In the genomic region with DNA sequence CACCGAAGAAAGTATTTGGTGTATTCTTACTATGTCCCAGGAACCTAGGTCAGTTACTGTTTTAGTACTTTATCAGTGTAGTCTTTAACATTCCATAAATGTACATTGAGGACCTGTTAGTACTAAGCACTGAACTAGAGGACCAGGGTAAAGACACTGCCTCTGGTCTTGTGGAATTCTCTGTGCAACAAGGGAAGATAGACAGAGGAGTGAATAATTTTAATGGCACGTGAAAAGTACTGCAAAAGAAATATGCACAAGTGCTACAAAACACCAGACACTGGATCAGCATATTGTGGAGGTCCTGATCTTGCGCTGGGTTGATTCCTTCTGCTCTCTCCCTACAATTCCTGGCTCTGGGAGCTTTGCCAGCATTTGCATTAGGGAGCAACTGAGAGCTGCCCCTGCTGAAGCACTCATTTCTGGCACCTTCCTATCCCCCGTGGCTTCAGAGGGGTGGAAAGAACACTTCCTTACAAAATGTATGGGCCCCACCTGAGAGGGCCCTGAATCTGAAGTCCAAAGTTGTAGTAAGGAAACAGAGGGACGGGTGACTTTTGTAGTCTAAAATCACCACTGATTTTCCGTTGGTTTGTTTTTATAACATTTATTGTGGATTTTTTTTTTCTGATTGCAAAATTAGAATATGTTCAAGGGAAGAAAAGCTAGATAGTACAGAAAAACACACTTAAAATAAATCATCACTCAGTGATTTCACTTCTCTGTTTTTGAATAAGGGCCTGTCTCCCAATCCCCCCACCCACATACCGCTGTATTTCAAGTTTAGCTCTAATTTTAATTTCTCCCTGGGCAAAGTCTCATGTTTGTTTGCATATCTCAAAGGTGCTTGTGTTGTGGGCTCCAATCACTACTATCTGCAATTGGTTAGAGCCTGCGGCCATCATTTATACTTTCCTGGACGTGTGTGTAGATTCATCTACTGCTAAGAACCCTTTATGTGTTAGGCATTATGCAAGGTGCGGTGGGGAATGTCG, we compare ENCODE assay signal across 1 cellular context.
TF ChIP-seq lines count a peak whose summit lies in the region.

No MANE protein-coding gene starts in this region.

TF ChIP-seq in GM12878, 131 proteins besides CTCF, POLR2A, EP300 and RAD21 (continued from another document):
- TF ChIP-seq, protein P1, sequence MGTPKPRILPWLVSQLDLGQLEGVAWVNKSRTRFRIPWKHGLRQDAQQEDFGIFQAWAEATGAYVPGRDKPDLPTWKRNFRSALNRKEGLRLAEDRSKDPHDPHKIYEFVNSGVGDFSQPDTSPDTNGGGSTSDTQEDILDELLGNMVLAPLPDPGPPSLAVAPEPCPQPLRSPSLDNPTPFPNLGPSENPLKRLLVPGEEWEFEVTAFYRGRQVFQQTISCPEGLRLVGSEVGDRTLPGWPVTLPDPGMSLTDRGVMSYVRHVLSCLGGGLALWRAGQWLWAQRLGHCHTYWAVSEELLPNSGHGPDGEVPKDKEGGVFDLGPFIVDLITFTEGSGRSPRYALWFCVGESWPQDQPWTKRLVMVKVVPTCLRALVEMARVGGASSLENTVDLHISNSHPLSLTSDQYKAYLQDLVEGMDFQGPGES (IDR thresholded peaks at IDR 0.05), result no peak
- no peak for TF ChIP-seq LARP7 (IDR thresholded peaks at IDR 0.05)
- TF ChIP-seq MTA2 (IDR thresholded peaks at IDR 0.05; ENCODE audit: low read depth), result peak; percentile 75
- TF ChIP-seq MEF2B (IDR thresholded peaks at IDR 0.05; ENCODE audit: partially characterized antibody, poor library complexity, severe bottlenecking), result peak; percentile 75
- TF ChIP-seq SIX5 (IDR thresholded peaks at IDR 0.05; ENCODE audit: low read depth, low read length, severe bottlenecking), result no peak
- TF ChIP-seq IKZF1 (conservative IDR thresholded peaks at IDR 0.05), result peak; percentile 36; the same call in 1 of the 2 replicates
- TF ChIP-seq ATF7 (IDR thresholded peaks at IDR 0.05; ENCODE audit: low read depth), result peak; percentile 51
- peak; percentile 48; the same call in 1 of the 2 replicates for TF ChIP-seq JUNB (IDR thresholded peaks at IDR 0.05)
- peak; percentile 53; the same call in 1 of the 3 replicates for TF ChIP-seq POU2F2 (IDR thresholded peaks at IDR 0.05; ENCODE audit: borderline replicate concordance, low read depth, low read length)
- TF ChIP-seq, protein P2, sequence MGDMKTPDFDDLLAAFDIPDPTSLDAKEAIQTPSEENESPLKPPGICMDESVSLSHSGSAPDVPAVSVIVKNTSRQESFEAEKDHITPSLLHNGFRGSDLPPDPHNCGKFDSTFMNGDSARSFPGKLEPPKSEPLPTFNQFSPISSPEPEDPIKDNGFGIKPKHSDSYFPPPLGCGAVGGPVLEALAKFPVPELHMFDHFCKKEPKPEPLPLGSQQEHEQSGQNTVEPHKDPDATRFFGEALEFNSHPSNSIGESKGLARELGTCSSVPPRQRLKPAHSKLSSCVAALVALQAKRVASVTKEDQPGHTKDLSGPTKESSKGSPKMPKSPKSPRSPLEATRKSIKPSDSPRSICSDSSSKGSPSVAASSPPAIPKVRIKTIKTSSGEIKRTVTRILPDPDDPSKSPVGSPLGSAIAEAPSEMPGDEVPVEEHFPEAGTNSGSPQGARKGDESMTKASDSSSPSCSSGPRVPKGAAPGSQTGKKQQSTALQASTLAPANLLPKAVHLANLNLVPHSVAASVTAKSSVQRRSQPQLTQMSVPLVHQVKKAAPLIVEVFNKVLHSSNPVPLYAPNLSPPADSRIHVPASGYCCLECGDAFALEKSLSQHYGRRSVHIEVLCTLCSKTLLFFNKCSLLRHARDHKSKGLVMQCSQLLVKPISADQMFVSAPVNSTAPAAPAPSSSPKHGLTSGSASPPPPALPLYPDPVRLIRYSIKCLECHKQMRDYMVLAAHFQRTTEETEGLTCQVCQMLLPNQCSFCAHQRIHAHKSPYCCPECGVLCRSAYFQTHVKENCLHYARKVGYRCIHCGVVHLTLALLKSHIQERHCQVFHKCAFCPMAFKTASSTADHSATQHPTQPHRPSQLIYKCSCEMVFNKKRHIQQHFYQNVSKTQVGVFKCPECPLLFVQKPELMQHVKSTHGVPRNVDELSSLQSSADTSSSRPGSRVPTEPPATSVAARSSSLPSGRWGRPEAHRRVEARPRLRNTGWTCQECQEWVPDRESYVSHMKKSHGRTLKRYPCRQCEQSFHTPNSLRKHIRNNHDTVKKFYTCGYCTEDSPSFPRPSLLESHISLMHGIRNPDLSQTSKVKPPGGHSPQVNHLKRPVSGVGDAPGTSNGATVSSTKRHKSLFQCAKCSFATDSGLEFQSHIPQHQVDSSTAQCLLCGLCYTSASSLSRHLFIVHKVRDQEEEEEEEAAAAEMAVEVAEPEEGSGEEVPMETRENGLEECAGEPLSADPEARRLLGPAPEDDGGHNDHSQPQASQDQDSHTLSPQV (IDR thresholded peaks at IDR 0.05), result 0 out of 2 replicates have a peak, but pooled peaks have one; percentile 37
- 0 out of 2 replicates have a peak, but pooled peaks have one; percentile 13 for TF ChIP-seq FOXK2 (IDR thresholded peaks at IDR 0.05)
- no peak for TF ChIP-seq CHD2 (IDR thresholded peaks at IDR 0.05; ENCODE audit: borderline replicate concordance, low read depth, low read length)
- 0 out of 2 replicates have a peak, but pooled peaks have one; percentile 61 for TF ChIP-seq PAX8 (IDR thresholded peaks at IDR 0.05)
